In genomic region chr6:33547499-33547898, GRCh38 we compare ENCODE assay signal across 1 cellular context.
TF ChIP-seq lines count a peak whose summit lies in the region.

No MANE protein-coding gene starts in this region.

TF ChIP-seq in IMR-90, 13 proteins besides CTCF, POLR2A, EP300 and RAD21 (continued from another document):
- TF ChIP-seq USF2 (IDR thresholded peaks at IDR 0.05; ENCODE audit: low read depth, low read length) (no peak), NFE2L2 (IDR thresholded peaks at IDR 0.05; ENCODE audit: low read depth, low read length) (no peak), SMC3 (IDR thresholded peaks at IDR 0.05; ENCODE audit: low read depth, low read length) (no peak), ELK1 (IDR thresholded peaks at IDR 0.05; ENCODE audit: borderline replicate concordance, low read depth, low read length) (no peak), MXI1 (IDR thresholded peaks at IDR 0.05; ENCODE audit: borderline replicate concordance, low read depth, low read length) (no peak), MAFK (IDR thresholded peaks at IDR 0.05; ENCODE audit: low read depth, low read length) (no peak), BHLHE40 (IDR thresholded peaks at IDR 0.05; ENCODE audit: low read depth, low read length) (no peak), CHD1 (IDR thresholded peaks at IDR 0.05; ENCODE audit: low read depth, low read length) (no peak)
